Comparison of ENCODE assay signal across 1 cellular context in genomic region chr1:93605812-93606512, GRCh38.
TF ChIP-seq lines count a peak whose summit lies in the region.

No MANE protein-coding gene starts in this region.

TF ChIP-seq in SK-N-SH treated with all-trans-retinoic acid at 6 μM for 48 hours, 23 proteins besides CTCF, POLR2A, EP300 and RAD21 (continued from another document):
- TF ChIP-seq CSRNP3 (CRISPR knock-in tag; IDR thresholded peaks at IDR 0.05) (no peak), OSR1 (CRISPR knock-in tag; IDR thresholded peaks at IDR 0.05) (no peak)
